10 cellular contexts compared by ENCODE assay signal in genomic region chr4:155072417-155072816, GRCh38.
"Had no signal": no experiment of that assay in that cellular context is flagged by ENCODE, and none has a peak within 500 bp of the region (broad histone marks: within the 10 kb centered on the region; RNA-seq: fewer than 3 reads in every experiment).

No MANE protein-coding gene starts in this region.

- DNase-seq: activated CD8-positive, alpha-beta memory T cell treated with anti-CD3 and anti-CD28 coated beads, Interleukin-2, amount 50 U/mL, for 48 hours; activated CD8-positive, alpha-beta T cell treated with anti-CD3 and anti-CD28 coated beads, Interleukin-2, amount 10 ng/mL, durations not matched to agents 7 days and 5 days; activated naive CD4-positive, alpha-beta T cell treated with Interleukin-2 at 50 U/mL for 16 hours; dorsolateral prefrontal cortex; hippocampal formation; kidney glomerular epithelial cell; nephron progenitor cell; stimulated activated naive CD4-positive, alpha-beta T cell treated with Interleukin-2 at 50 U/mL for 16 hours; upper lobe of right lung had no signal

- ATAC-seq: activated CD8-positive, alpha-beta T cell treated with anti-CD3 and anti-CD28 coated beads, Interleukin-2, amount 10 ng/mL, durations not matched to agents 7 days and 5 days; sciatic nerve; upper lobe of right lung had no signal
